ENCODE assay signal across 1 cellular context in the genomic region with DNA sequence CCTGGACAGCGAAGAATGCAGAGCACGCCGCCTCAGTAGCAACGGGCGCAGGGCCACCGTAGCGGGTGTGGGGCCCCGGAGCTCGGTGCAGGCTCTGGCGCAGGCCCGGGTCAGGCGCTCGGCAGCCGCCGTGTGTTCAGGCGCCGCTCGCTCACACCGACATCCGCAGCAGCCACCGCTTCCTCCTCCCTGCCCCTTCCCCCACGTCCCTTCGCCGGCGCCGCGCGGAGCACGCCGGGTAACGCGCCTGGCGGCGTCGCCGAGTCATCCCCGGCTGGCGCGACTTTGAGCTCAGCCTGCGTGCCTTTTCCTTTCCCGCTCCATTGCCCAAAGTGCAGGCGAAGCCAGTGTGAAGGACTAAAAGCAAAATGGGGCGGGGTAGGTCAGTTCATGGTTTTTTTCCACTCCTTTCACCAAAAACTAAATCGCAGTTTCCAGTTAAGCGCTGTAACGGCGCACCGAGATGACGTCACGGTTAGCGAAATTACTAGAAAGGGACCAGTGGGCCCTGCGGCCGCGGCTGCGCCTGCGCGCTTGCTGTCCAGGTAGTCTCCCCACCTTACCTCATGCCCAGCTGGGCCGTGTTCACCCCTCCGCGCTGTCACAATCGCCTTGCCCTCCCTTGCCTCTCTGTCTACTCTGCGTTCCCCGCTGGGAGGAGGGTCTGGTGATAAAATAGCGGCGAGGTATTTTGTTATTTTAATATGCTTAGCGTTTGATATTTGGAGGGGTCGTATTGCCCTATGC.
TF ChIP-seq lines count a peak whose summit lies in the region.

UBQLN1 (minus strand) TSS at position 191 of the 747 bp plus-strand sequence. CDS start 279 bp downstream, outside the sequence.

TF ChIP-seq in HepG2, 621 proteins besides CTCF, POLR2A, EP300 and RAD21 (continued from another document and continues in another):
- TF ChIP-seq ZNF318 (CRISPR knock-in tag; IDR thresholded peaks at IDR 0.05): no peak
- TF ChIP-seq SRY (CRISPR knock-in tag; IDR thresholded peaks at IDR 0.05): peak; percentile 74; the same call in 1 of the 2 replicates
- peak; percentile 31; the same call in 1 of the 2 replicates for TF ChIP-seq ZNF83 (CRISPR knock-in tag; IDR thresholded peaks at IDR 0.05; ENCODE audit: borderline replicate concordance)
- no peak for TF ChIP-seq ZNF121 (CRISPR knock-in tag; IDR thresholded peaks at IDR 0.05)
- TF ChIP-seq CBFB (CRISPR knock-in tag; IDR thresholded peaks at IDR 0.05): no peak; the same call in none of the 2 replicates
- no peak for TF ChIP-seq TGIF2 (CRISPR knock-in tag; IDR thresholded peaks at IDR 0.05)
- no peak; the same call in 1 of the 2 replicates for TF ChIP-seq ZNF235 (CRISPR knock-in tag; IDR thresholded peaks at IDR 0.05; ENCODE audit: borderline replicate concordance)
- TF ChIP-seq DBP (CRISPR knock-in tag; IDR thresholded peaks at IDR 0.05; ENCODE audit: not compliant biosample characterization): no peak
- no peak for TF ChIP-seq ZNF75D (CRISPR knock-in tag; IDR thresholded peaks at IDR 0.05; ENCODE audit: borderline replicate concordance)
- TF ChIP-seq, protein P1, sequence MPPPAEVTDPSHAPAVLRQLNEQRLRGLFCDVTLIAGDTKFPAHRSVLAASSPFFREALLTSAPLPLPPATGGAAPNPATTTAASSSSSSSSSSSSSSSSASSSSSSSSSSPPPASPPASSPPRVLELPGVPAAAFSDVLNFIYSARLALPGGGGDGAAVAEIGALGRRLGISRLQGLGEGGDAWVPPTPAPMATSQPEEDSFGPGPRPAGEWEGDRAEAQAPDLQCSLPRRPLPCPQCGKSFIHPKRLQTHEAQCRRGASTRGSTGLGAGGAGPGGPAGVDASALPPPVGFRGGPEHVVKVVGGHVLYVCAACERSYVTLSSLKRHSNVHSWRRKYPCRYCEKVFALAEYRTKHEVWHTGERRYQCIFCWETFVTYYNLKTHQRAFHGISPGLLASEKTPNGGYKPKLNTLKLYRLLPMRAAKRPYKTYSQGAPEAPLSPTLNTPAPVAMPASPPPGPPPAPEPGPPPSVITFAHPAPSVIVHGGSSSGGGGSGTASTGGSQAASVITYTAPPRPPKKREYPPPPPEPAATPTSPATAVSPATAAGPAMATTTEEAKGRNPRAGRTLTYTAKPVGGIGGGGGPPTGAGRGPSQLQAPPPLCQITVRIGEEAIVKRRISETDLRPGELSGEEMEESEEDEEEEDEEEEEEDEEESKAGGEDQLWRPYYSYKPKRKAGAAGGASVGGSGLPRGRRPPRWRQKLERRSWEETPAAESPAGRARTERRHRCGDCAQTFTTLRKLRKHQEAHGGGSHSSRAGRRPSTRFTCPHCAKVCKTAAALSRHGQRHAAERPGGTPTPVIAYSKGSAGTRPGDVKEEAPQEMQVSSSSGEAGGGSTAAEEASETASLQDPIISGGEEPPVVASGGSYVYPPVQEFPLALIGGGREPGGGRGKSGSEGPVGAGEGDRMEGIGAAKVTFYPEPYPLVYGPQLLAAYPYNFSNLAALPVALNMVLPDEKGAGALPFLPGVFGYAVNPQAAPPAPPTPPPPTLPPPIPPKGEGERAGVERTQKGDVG (CRISPR knock-in tag; IDR thresholded peaks at IDR 0.05; ENCODE audit: borderline replicate concordance): peak; percentile 72; the same call in 1 of the 2 replicates
- no peak for TF ChIP-seq ERF (CRISPR knock-in tag; IDR thresholded peaks at IDR 0.05)
- peak; percentile 28 for TF ChIP-seq BORCS8-MEF2B (CRISPR knock-in tag; IDR thresholded peaks at IDR 0.05)
- no peak for TF ChIP-seq PPARG (CRISPR knock-in tag; conservative IDR thresholded peaks at IDR 0.05)
- TF ChIP-seq, protein P2, sequence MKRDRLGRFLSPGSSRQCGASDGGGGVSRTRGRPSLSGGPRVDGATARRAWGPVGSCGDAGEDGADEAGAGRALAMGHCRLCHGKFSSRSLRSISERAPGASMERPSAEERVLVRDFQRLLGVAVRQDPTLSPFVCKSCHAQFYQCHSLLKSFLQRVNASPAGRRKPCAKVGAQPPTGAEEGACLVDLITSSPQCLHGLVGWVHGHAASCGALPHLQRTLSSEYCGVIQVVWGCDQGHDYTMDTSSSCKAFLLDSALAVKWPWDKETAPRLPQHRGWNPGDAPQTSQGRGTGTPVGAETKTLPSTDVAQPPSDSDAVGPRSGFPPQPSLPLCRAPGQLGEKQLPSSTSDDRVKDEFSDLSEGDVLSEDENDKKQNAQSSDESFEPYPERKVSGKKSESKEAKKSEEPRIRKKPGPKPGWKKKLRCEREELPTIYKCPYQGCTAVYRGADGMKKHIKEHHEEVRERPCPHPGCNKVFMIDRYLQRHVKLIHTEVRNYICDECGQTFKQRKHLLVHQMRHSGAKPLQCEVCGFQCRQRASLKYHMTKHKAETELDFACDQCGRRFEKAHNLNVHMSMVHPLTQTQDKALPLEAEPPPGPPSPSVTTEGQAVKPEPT (CRISPR knock-in tag; IDR thresholded peaks at IDR 0.05; ENCODE audit: low read depth): peak; percentile 13; the same call in 1 of the 2 replicates
- TF ChIP-seq ZZZ3 (CRISPR knock-in tag; IDR thresholded peaks at IDR 0.05; ENCODE audit: borderline replicate concordance): peak; percentile 56; the same call in 1 of the 2 replicates
- no peak for TF ChIP-seq KLF15 (CRISPR knock-in tag; IDR thresholded peaks at IDR 0.05; ENCODE audit: borderline replicate concordance)
- no peak; the same call in 1 of the 2 replicates for TF ChIP-seq ZNF577 (CRISPR knock-in tag; IDR thresholded peaks at IDR 0.05; ENCODE audit: borderline replicate concordance, low read depth)
- TF ChIP-seq, protein P3, sequence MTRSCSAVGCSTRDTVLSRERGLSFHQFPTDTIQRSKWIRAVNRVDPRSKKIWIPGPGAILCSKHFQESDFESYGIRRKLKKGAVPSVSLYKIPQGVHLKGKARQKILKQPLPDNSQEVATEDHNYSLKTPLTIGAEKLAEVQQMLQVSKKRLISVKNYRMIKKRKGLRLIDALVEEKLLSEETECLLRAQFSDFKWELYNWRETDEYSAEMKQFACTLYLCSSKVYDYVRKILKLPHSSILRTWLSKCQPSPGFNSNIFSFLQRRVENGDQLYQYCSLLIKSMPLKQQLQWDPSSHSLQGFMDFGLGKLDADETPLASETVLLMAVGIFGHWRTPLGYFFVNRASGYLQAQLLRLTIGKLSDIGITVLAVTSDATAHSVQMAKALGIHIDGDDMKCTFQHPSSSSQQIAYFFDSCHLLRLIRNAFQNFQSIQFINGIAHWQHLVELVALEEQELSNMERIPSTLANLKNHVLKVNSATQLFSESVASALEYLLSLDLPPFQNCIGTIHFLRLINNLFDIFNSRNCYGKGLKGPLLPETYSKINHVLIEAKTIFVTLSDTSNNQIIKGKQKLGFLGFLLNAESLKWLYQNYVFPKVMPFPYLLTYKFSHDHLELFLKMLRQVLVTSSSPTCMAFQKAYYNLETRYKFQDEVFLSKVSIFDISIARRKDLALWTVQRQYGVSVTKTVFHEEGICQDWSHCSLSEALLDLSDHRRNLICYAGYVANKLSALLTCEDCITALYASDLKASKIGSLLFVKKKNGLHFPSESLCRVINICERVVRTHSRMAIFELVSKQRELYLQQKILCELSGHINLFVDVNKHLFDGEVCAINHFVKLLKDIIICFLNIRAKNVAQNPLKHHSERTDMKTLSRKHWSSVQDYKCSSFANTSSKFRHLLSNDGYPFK (CRISPR knock-in tag; IDR thresholded peaks at IDR 0.05; ENCODE audit: borderline replicate concordance): peak; percentile 81; the same call in 1 of the 2 replicates
- peak; percentile 46; the same call in 1 of the 2 replicates for TF ChIP-seq REPIN1 (CRISPR knock-in tag; IDR thresholded peaks at IDR 0.05; ENCODE audit: borderline replicate concordance, low read depth)
- peak; percentile 83; the same call in 1 of the 2 replicates for TF ChIP-seq MYC (CRISPR knock-in tag; IDR thresholded peaks at IDR 0.05; ENCODE audit: borderline replicate concordance)
- no peak for TF ChIP-seq CSRNP2 (CRISPR knock-in tag; conservative IDR thresholded peaks at IDR 0.05; ENCODE audit: low read depth)
- peak; percentile 56; the same call in 1 of the 2 replicates for TF ChIP-seq ZNF879 (CRISPR knock-in tag; IDR thresholded peaks at IDR 0.05)
- TF ChIP-seq ZNF724P (CRISPR knock-in tag; IDR thresholded peaks at IDR 0.05; ENCODE audit: borderline replicate concordance): no peak
- TF ChIP-seq, protein P4, sequence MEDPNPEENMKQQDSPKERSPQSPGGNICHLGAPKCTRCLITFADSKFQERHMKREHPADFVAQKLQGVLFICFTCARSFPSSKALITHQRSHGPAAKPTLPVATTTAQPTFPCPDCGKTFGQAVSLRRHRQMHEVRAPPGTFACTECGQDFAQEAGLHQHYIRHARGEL (CRISPR knock-in tag; IDR thresholded peaks at IDR 0.05): peak; percentile 50; the same call in 1 of the 2 replicates
- TF ChIP-seq PRMT3 (CRISPR knock-in tag; IDR thresholded peaks at IDR 0.05; ENCODE audit: borderline replicate concordance, low read depth): no peak
- TF ChIP-seq SYNCRIP (IDR thresholded peaks at IDR 0.05; ENCODE audit: insufficient read depth, low read depth, low read length): no peak
- TF ChIP-seq NONO (IDR thresholded peaks at IDR 0.05): no peak
- TF ChIP-seq NONO (CRISPR knock-in tag; conservative IDR thresholded peaks at IDR 0.05): peak; percentile 86
